ENCODE assay signal across 31 cellular contexts in genomic region chr17:49280918-49281317, GRCh38. TPM values are rescaled to one million over a fixed set of nuclear protein-coding genes. Genes with fewer than 3 reads are reported as not detected.
"Had no signal": no experiment of that assay in that cellular context is flagged by ENCODE, and none has a peak within 500 bp of the region (broad histone marks: within the 10 kb centered on the region; RNA-seq: fewer than 3 reads in every experiment).

No MANE protein-coding gene starts in this region.

- H3K27me3 Mint-ChIP-seq: natural killer cell treated with Interleukin-12 subunit alpha and Interleukin-12 subunit beta and Interleukin-15 and Interleukin-18, amount 100 ng/mL, for 72 hours; progenitor cell of endocrine pancreas; stimulated activated naive CD8-positive, alpha-beta T cell treated with anti-CD3 and anti-CD28 coated beads, Interleukin-15, Interleukin-2, amounts not matched to agents 100 ng/mL and 50 ng/mL, for 24 hours had no signal

- H3K4me1 Mint-ChIP-seq: neural crest cell; stimulated activated effector memory CD8-positive, alpha-beta T cell treated with anti-CD3 and anti-CD28 coated beads, Interleukin-12 subunit alpha, Interleukin-12 subunit beta, amount 100 ng/mL, for 72 hours; stimulated activated naive B cell treated with anti-CD40 and anti-IgM and Interleukin-4, amounts not matched to agents 10 μg/mL and 1 μg/mL and 100 μg/mL, for 72 hours had no signal

- H3K27ac Mint-ChIP-seq: natural killer cell treated with Interleukin-12 subunit alpha and Interleukin-12 subunit beta and Interleukin-15 and Interleukin-18, amount 100 ng/mL, for 72 hours; nephron progenitor cell; progenitor cell of endocrine pancreas; stimulated activated effector memory CD8-positive, alpha-beta T cell treated with anti-CD3 and anti-CD28 coated beads, Interleukin-12 subunit alpha, Interleukin-12 subunit beta, amount 100 ng/mL, for 72 hours; stimulated activated naive B cell treated with anti-CD40 and anti-IgM and Interleukin-4, amounts not matched to agents 10 μg/mL and 1 μg/mL and 100 μg/mL, for 72 hours; stimulated activated naive CD8-positive, alpha-beta T cell treated with anti-CD3 and anti-CD28 coated beads, Interleukin-15, Interleukin-2, amounts not matched to agents 100 ng/mL and 50 ng/mL, for 24 hours had no signal

- H3K27me3 ChIP-seq: neutrophil, ovary, right lobe of liver, sigmoid colon, stomach, thyroid gland, tibial nerve, upper lobe of left lung, vagina had no signal

- H3K4me3 ChIP-seq: ovary, psoas muscle, right lobe of liver, sigmoid colon, stomach, thoracic aorta, thyroid gland, tibial nerve, upper lobe of left lung, vagina had no signal

- H3K36me3 ChIP-seq: neutrophil, ovary, right lobe of liver, sigmoid colon, stomach, thoracic aorta, thyroid gland, tibial nerve, upper lobe of left lung, vagina had no signal

- ATAC-seq: natural killer cell treated with Interleukin-12 subunit alpha and Interleukin-12 subunit beta and Interleukin-15 and Interleukin-18, amount 100 ng/mL, for 72 hours; psoas muscle; right cardiac atrium; right lobe of liver; stimulated activated effector memory CD8-positive, alpha-beta T cell treated with anti-CD3 and anti-CD28 coated beads, Interleukin-12 subunit alpha, Interleukin-12 subunit beta, amount 100 ng/mL, for 72 hours; stimulated activated naive B cell treated with anti-CD40 and anti-IgM and Interleukin-4, amounts not matched to agents 10 μg/mL and 1 μg/mL and 100 μg/mL, for 72 hours had no signal

- H3K9me3 ChIP-seq: neutrophil, ovary, psoas muscle, right lobe of liver, sigmoid colon, stomach, thoracic aorta, thyroid gland, upper lobe of left lung, vagina had no signal

- H3K79me2 ChIP-seq: parathyroid adenoma had no signal

- H3K4me1 ChIP-seq: parathyroid adenoma, psoas muscle, right lobe of liver, sigmoid colon, stomach, thyroid gland, tibial nerve, upper lobe of left lung, vagina had no signal

- H2AFZ ChIP-seq: parathyroid adenoma had no signal

- H3K36me3 Mint-ChIP-seq: natural killer cell treated with Interleukin-12 subunit alpha and Interleukin-12 subunit beta and Interleukin-15 and Interleukin-18, amount 100 ng/mL, for 72 hours; stimulated activated effector memory CD8-positive, alpha-beta T cell treated with anti-CD3 and anti-CD28 coated beads, Interleukin-12 subunit alpha, Interleukin-12 subunit beta, amount 100 ng/mL, for 72 hours had no signal

- DNase-seq: nephron progenitor cell; occipital lobe; ovary; posterior cingulate gyrus; psoas muscle; right cardiac atrium; sigmoid colon; small intestine; stimulated activated CD4-positive, alpha-beta T cell treated with anti-CD3 and anti-CD28 coated beads, Interleukin-15, amount 100 ng/mL, for 24 hours; stimulated activated CD4-positive, alpha-beta T cell treated with anti-CD3 and anti-CD28 coated beads, Interleukin-2, amount 100 ng/mL, for 24 hours; stimulated activated CD4-positive, alpha-beta T cell treated with anti-CD3 and anti-CD28 coated beads, Interleukin-2, amount 100 ng/mL, for 48 hours; stimulated activated CD4-positive, alpha-beta T cell treated with anti-CD3 and anti-CD28 coated beads, Interleukin-4, amount 100 ng/mL, for 24 hours; stimulated activated naive B cell treated with anti-CD40 and anti-IgM and Interleukin-4, amounts not matched to agents 10 μg/mL and 1 μg/mL and 100 μg/mL, for 72 hours; stimulated activated naive CD4-positive, alpha-beta T cell treated with Interleukin-2 at 50 U/mL for 16 hours; stomach; thyroid gland; trophoblast cell; upper lobe of left lung had no signal

- H3K9me3 Mint-ChIP-seq: natural killer cell treated with Interleukin-12 subunit alpha and Interleukin-12 subunit beta and Interleukin-15 and Interleukin-18, amount 100 ng/mL, for 72 hours; stimulated activated effector memory CD8-positive, alpha-beta T cell treated with anti-CD3 and anti-CD28 coated beads, Interleukin-12 subunit alpha, Interleukin-12 subunit beta, amount 100 ng/mL, for 72 hours; stimulated activated naive B cell treated with anti-CD40 and anti-IgM and Interleukin-4, amounts not matched to agents 10 μg/mL and 1 μg/mL and 100 μg/mL, for 72 hours; stimulated activated naive CD8-positive, alpha-beta T cell treated with anti-CD3 and anti-CD28 coated beads, Interleukin-15, Interleukin-2, amounts not matched to agents 100 ng/mL and 50 ng/mL, for 24 hours had no signal

- H3K9ac ChIP-seq: parathyroid adenoma had no signal

- H3K27ac ChIP-seq: neutrophil, ovary, parathyroid adenoma, psoas muscle, right lobe of liver, sigmoid colon, stomach, thoracic aorta, thyroid gland, tibial nerve, upper lobe of left lung, vagina had no signal

- FAIRE-seq: small intestine, urothelium cell line had no signal

- H3K4me3 Mint-ChIP-seq: natural killer cell treated with Interleukin-12 subunit alpha and Interleukin-12 subunit beta and Interleukin-15 and Interleukin-18, amount 100 ng/mL, for 72 hours; nephron progenitor cell; neural crest cell; stimulated activated effector memory CD8-positive, alpha-beta T cell treated with anti-CD3 and anti-CD28 coated beads, Interleukin-12 subunit alpha, Interleukin-12 subunit beta, amount 100 ng/mL, for 72 hours; stimulated activated naive B cell treated with anti-CD40 and anti-IgM and Interleukin-4, amounts not matched to agents 10 μg/mL and 1 μg/mL and 100 μg/mL, for 72 hours; stimulated activated naive CD8-positive, alpha-beta T cell treated with anti-CD3 and anti-CD28 coated beads, Interleukin-15, Interleukin-2, amounts not matched to agents 100 ng/mL and 50 ng/mL, for 24 hours had no signal

RNA-seq across cellular contexts. Expression of gene PHOSPHO1, which starts 50.3 kb away (rescaled TPM):
- total RNA-seq: natural killer cell treated with Interleukin-12 subunit alpha and Interleukin-12 subunit beta and Interleukin-15 and Interleukin-18, amount 100 ng/mL, for 72 hours; neural crest cell; progenitor cell of endocrine pancreas; sigmoid colon; subcutaneous adipose tissue; vagina had no signal
